17 cellular contexts compared by ENCODE assay signal in the genomic region with DNA sequence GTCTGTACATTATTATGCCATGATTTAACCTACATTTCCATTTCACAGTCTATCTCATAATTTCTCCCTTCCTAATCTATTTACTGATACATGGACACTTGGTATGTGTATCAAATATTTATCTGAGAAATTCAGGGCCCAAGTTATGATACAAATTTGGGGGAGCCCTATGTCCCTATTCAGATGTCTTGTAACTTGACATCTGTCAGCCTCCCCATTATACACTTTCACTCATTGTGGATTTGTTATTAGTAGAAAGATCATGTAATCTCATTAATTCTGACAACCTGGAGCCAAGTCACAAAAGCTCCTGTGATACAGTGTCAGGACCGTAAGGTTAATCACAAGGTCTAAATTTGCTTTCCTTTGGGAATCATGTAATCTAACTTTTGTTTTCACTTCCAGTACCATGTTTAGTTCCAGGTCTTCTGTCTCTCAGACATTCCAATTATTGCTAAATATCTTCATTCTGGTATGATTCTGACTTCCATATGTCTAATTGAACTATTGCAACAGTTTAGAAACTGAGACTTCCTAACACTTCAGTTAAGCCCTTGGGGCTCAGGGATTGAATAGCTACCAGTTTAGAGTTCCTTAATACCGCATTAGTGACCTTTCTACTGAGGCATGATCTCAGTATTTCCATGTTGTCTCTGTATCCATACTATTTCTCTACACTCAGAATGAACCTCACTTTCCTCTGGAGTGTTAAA.
DNase-seq lines count a peak whose midpoint lies in the region; ATAC-seq, FAIRE-seq and TF ChIP-seq lines count a peak whose summit lies in the region.
"Had no signal": no experiment of that assay in that cellular context is flagged by ENCODE, and none has a peak within 500 bp of the region (broad histone marks: within the 10 kb centered on the region; RNA-seq: fewer than 3 reads in every experiment).

No MANE protein-coding gene starts in this region.

- H3K9me3 ChIP-seq in Karpas-422 (ENCODE audit: low read length), result no peaks in the 10 kb centered on the region
- H3K9me3 ChIP-seq: A549, BE2C had no signal

- H4K20me1 ChIP-seq in Karpas-422 (ENCODE audit: insufficient read depth, low read depth, low read length), result no peaks in the 10 kb centered on the region

- no peak for TF ChIP-seq POLR2A in H54 (IDR thresholded peaks at IDR 0.05; ENCODE audit: low read depth, low read length)

- peak; percentile 43 for FAIRE-seq in H54 (lab: Jason Lieb, UNC)
- FAIRE-seq: A549, HepG2, HTR-8/SVneo had no signal

- H3K79me2 ChIP-seq in Karpas-422 (ENCODE audit: low read length), result no peaks in the 10 kb centered on the region

- H2AFZ ChIP-seq in Karpas-422 (ENCODE audit: low read length), result no peak overlapping the region
- H2AFZ ChIP-seq: GM23248 had no signal

- H3K4me2 ChIP-seq in Karpas-422 (ENCODE audit: low read depth, low read length, poor library complexity, severe bottlenecking), result no peak overlapping the region
- H3K4me2 ChIP-seq: A549 had no signal

- H3K27ac ChIP-seq in Karpas-422 (ENCODE audit: low read length), result no peak overlapping the region
- H3K27ac ChIP-seq: A549, C4-2B, GM23248 had no signal

- no peak for DNase-seq in H54 (ENCODE audit: insufficient read length, low spot score)
- DNase-seq in SK-MEL-5 (ENCODE audit: low read depth, low spot score), result peak; percentile 26
- DNase-seq in fibroblast of the conjunctiva (ENCODE audit: low read depth), result peak; percentile 24
- DNase-seq in skeletal muscle cell (ENCODE audit: low read depth), result peak; percentile 14
- DNase-seq in Karpas-422, result no peak
- no peak for DNase-seq in stimulated activated CD4-positive, alpha-beta T cell treated with anti-CD3 and anti-CD28 coated beads, Interleukin-4, amount 100 ng/mL, for 4 hours
- DNase-seq: BE2C; CD4-positive, alpha-beta memory T cell; DND-41; GDM1; GM23248; H7 had no signal

- no peaks in the 10 kb centered on the region for H3K9me2 ChIP-seq in Karpas-422 (replicated peaks; ENCODE audit: insufficient read depth, low read length)

- no peaks in the 10 kb centered on the region for H3K36me3 ChIP-seq in Karpas-422 (ENCODE audit: insufficient read depth, low read length)
- H3K36me3 ChIP-seq: BE2C had no signal

- H3K4me3 ChIP-seq in skeletal muscle cell (ENCODE audit: low read depth, low read length) (no peak overlapping the region), Karpas-422 (ENCODE audit: low read length) (no peak overlapping the region)
- H3K4me3 ChIP-seq: A549, GM23248 had no signal

- in situ Hi-C loops in SK-MEL-5 (cut with HindIII; ENCODE audit: low pct_unique_long_range_greater_than_20kb, low sequenced_read_pairs), result no loop called here

- no peak for ATAC-seq in GM21526 (IDR thresholded peaks at IDR 0.05; ENCODE audit: low FRiP score, unreplicated experiment)
- ATAC-seq: A549, HepG2 had no signal

- H3K4me1 ChIP-seq in Karpas-422 (ENCODE audit: low read length), result no peaks in the 10 kb centered on the region
- H3K4me1 ChIP-seq: A549 had no signal

- H3K9ac ChIP-seq in Karpas-422 (ENCODE audit: low read length), result no peak overlapping the region
- H3K9ac ChIP-seq: GM23248 had no signal

- H3K27me3 ChIP-seq in Karpas-422 (ENCODE audit: low read length), result no peaks in the 10 kb centered on the region; the same call in 1 of the 2 replicates
- H3K27me3 ChIP-seq: BE2C had no signal

Comparison
In these comparisons a context has a peak if more than half of its experiments do, and no peak if none do; other contexts are left out.
1. DNase-seq: peak in SK-MEL-5 (single experiment), fibroblast of the conjunctiva (single experiment) and skeletal muscle cell (single experiment); none in H54 (single experiment), Karpas-422 (single experiment) and stimulated activated CD4-positive, alpha-beta T cell treated with anti-CD3 and anti-CD28 coated beads, Interleukin-4, amount 100 ng/mL, for 4 hours (0 of 2).